2 cellular contexts compared by ENCODE assay signal in genomic region chr2:183060500-183061231, GRCh38.
A peak's percentile ranks its signal among the peaks of the same experiment; 100 is the strongest.
TF ChIP-seq lines count a peak whose summit lies in the region.

No MANE protein-coding gene starts in this region.

TF ChIP-seq in IMR-90, 13 proteins besides CTCF, POLR2A, EP300 and RAD21:
- TF ChIP-seq MAFK (IDR thresholded peaks at IDR 0.05; ENCODE audit: low read depth, low read length), result no peak
- TF ChIP-seq MAZ (IDR thresholded peaks at IDR 0.05; ENCODE audit: borderline replicate concordance, low read depth, low read length), result no peak
- TF ChIP-seq CHD1 (IDR thresholded peaks at IDR 0.05; ENCODE audit: low read depth, low read length), result no peak
- TF ChIP-seq USF2 (IDR thresholded peaks at IDR 0.05; ENCODE audit: low read depth, low read length), result no peak
- no peak for TF ChIP-seq BHLHE40 (IDR thresholded peaks at IDR 0.05; ENCODE audit: low read depth, low read length)
- TF ChIP-seq ELK1 (IDR thresholded peaks at IDR 0.05; ENCODE audit: borderline replicate concordance, low read depth, low read length), result no peak
- no peak for TF ChIP-seq FOS (IDR thresholded peaks at IDR 0.05; ENCODE audit: low read depth, low read length)
- TF ChIP-seq RFX5 (IDR thresholded peaks at IDR 0.05; ENCODE audit: low read depth, low read length), result no peak
- no peak for TF ChIP-seq CEBPB (IDR thresholded peaks at IDR 0.05; ENCODE audit: low read depth, low read length)
- no peak for TF ChIP-seq RCOR1 (IDR thresholded peaks at IDR 0.05; ENCODE audit: insufficient replicate concordance, low read length)

TF ChIP-seq in HepG2, 621 proteins besides CTCF, POLR2A, EP300 and RAD21 (continues in another document):
- TF ChIP-seq ESRRA (CRISPR knock-in tag; IDR thresholded peaks at IDR 0.05; ENCODE audit: low read depth), result peak; percentile 93
- no peak for TF ChIP-seq MTERF4 (CRISPR knock-in tag; IDR thresholded peaks at IDR 0.05)
- TF ChIP-seq ZNF550 (CRISPR knock-in tag; IDR thresholded peaks at IDR 0.05; ENCODE audit: borderline replicate concordance), result no peak
- TF ChIP-seq, protein P1, sequence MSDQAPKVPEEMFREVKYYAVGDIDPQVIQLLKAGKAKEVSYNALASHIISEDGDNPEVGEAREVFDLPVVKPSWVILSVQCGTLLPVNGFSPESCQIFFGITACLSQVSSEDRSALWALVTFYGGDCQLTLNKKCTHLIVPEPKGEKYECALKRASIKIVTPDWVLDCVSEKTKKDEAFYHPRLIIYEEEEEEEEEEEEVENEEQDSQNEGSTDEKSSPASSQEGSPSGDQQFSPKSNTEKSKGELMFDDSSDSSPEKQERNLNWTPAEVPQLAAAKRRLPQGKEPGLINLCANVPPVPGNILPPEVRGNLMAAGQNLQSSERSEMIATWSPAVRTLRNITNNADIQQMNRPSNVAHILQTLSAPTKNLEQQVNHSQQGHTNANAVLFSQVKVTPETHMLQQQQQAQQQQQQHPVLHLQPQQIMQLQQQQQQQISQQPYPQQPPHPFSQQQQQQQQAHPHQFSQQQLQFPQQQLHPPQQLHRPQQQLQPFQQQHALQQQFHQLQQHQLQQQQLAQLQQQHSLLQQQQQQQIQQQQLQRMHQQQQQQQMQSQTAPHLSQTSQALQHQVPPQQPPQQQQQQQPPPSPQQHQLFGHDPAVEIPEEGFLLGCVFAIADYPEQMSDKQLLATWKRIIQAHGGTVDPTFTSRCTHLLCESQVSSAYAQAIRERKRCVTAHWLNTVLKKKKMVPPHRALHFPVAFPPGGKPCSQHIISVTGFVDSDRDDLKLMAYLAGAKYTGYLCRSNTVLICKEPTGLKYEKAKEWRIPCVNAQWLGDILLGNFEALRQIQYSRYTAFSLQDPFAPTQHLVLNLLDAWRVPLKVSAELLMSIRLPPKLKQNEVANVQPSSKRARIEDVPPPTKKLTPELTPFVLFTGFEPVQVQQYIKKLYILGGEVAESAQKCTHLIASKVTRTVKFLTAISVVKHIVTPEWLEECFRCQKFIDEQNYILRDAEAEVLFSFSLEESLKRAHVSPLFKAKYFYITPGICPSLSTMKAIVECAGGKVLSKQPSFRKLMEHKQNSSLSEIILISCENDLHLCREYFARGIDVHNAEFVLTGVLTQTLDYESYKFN (CRISPR knock-in tag; conservative IDR thresholded peaks at IDR 0.05), result peak; percentile 83
- TF ChIP-seq ZBTB49 (CRISPR knock-in tag; IDR thresholded peaks at IDR 0.05; ENCODE audit: borderline replicate concordance), result no peak
- TF ChIP-seq RBM22 (optimal IDR thresholded peaks at IDR 0.05; ENCODE audit: low read length), result no peak
- no peak for TF ChIP-seq TMF1 (CRISPR knock-in tag; IDR thresholded peaks at IDR 0.05; ENCODE audit: low read depth)
- TF ChIP-seq KDM5A (IDR thresholded peaks at IDR 0.05; ENCODE audit: borderline replicate concordance, low read length), result no peak
- no peak for TF ChIP-seq ZNF441 (CRISPR knock-in tag; IDR thresholded peaks at IDR 0.05; ENCODE audit: borderline replicate concordance)
- peak; percentile 60; the same call in 1 of the 2 replicates for TF ChIP-seq FOXA3 (CRISPR knock-in tag; IDR thresholded peaks at IDR 0.05)
- TF ChIP-seq ARNTL (CRISPR knock-in tag; IDR thresholded peaks at IDR 0.05), result no peak
- no peak for TF ChIP-seq BRD4 (CRISPR knock-in tag; IDR thresholded peaks at IDR 0.05)
- no peak for TF ChIP-seq ZNF30 (CRISPR knock-in tag; IDR thresholded peaks at IDR 0.05)
- TF ChIP-seq ZNF616 (CRISPR knock-in tag; IDR thresholded peaks at IDR 0.05; ENCODE audit: low read depth), result no peak
- TF ChIP-seq PHF8 (CRISPR knock-in tag; IDR thresholded peaks at IDR 0.05), result no peak
- TF ChIP-seq FOXA1 (IDR thresholded peaks at IDR 0.05), result 0 out of 2 replicates have a peak, but pooled peaks have one; percentile 17
- peak; percentile 51; the same call in 1 of the 2 replicates for TF ChIP-seq FOXA1 (CRISPR knock-in tag; IDR thresholded peaks at IDR 0.05)
- no peak for TF ChIP-seq ZNF558 (CRISPR knock-in tag; IDR thresholded peaks at IDR 0.05; ENCODE audit: borderline replicate concordance)
- no peak for TF ChIP-seq ZNF747 (CRISPR knock-in tag; IDR thresholded peaks at IDR 0.05; ENCODE audit: borderline replicate concordance)
- TF ChIP-seq HES4 (CRISPR knock-in tag; IDR thresholded peaks at IDR 0.05; ENCODE audit: borderline replicate concordance), result no peak
- TF ChIP-seq, protein P2, sequence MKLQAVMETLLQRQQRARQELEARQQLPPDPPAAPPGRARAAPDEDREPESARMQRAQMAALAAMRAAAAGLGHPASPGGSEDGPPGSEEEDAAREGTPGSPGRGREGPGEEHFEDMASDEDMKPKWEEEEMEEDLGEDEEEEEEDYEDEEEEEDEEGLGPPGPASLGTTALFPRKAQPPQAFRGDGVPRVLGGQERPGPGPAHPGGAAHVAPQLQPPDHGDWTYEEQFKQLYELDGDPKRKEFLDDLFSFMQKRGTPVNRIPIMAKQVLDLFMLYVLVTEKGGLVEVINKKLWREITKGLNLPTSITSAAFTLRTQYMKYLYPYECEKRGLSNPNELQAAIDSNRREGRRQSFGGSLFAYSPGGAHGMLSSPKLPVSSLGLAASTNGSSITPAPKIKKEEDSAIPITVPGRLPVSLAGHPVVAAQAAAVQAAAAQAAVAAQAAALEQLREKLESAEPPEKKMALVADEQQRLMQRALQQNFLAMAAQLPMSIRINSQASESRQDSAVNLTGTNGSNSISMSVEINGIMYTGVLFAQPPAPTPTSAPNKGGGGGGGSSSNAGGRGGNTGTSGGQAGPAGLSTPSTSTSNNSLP (IDR thresholded peaks at IDR 0.05; ENCODE audit: low read depth, low read length), result peak; percentile 8; the same call in 1 of the 2 replicates
- no peak for TF ChIP-seq CENPX (CRISPR knock-in tag; IDR thresholded peaks at IDR 0.05)
- TF ChIP-seq, protein P3, sequence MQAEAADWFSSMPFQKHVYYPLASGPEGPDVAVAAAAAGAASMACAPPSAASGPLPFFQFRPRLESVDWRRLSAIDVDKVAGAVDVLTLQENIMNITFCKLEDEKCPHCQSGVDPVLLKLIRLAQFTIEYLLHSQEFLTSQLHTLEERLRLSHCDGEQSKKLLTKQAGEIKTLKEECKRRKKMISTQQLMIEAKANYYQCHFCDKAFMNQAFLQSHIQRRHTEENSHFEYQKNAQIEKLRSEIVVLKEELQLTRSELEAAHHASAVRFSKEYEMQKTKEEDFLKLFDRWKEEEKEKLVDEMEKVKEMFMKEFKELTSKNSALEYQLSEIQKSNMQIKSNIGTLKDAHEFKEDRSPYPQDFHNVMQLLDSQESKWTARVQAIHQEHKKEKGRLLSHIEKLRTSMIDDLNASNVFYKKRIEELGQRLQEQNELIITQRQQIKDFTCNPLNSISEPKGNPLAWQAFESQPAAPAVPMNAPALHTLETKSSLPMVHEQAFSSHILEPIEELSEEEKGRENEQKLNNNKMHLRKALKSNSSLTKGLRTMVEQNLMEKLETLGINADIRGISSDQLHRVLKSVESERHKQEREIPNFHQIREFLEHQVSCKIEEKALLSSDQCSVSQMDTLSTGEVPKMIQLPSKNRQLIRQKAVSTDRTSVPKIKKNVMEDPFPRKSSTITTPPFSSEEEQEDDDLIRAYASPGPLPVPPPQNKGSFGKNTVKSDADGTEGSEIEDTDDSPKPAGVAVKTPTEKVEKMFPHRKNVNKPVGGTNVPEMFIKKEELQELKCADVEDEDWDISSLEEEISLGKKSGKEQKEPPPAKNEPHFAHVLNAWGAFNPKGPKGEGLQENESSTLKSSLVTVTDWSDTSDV (CRISPR knock-in tag; IDR thresholded peaks at IDR 0.05), result no peak
- no peak for TF ChIP-seq KLF11 (CRISPR knock-in tag; IDR thresholded peaks at IDR 0.05)
- no peak for TF ChIP-seq REXO4 (CRISPR knock-in tag; IDR thresholded peaks at IDR 0.05; ENCODE audit: borderline replicate concordance)
- TF ChIP-seq PATZ1 (CRISPR knock-in tag; IDR thresholded peaks at IDR 0.05), result peak; percentile 45
- TF ChIP-seq DNMT3B (CRISPR knock-in tag; conservative IDR thresholded peaks at IDR 0.05), result no peak
- TF ChIP-seq ZNF317 (CRISPR knock-in tag; IDR thresholded peaks at IDR 0.05), result no peak
- TF ChIP-seq PAWR (CRISPR knock-in tag; IDR thresholded peaks at IDR 0.05; ENCODE audit: borderline replicate concordance), result no peak
- peak; percentile 89 for TF ChIP-seq RBAK (CRISPR knock-in tag; IDR thresholded peaks at IDR 0.05)
- no peak for TF ChIP-seq ZNF143 (CRISPR knock-in tag; IDR thresholded peaks at IDR 0.05)
- no peak for TF ChIP-seq ZFYVE20 (CRISPR knock-in tag; IDR thresholded peaks at IDR 0.05; ENCODE audit: borderline replicate concordance, low read depth)
- no peak for TF ChIP-seq ZNF644 (CRISPR knock-in tag; IDR thresholded peaks at IDR 0.05; ENCODE audit: low read depth)
- TF ChIP-seq FOSL1 (CRISPR knock-in tag; IDR thresholded peaks at IDR 0.05; ENCODE audit: borderline replicate concordance), result no peak
- TF ChIP-seq TRIM22 (IDR thresholded peaks at IDR 0.05), result no peak
- no peak for TF ChIP-seq RELA (CRISPR knock-in tag; IDR thresholded peaks at IDR 0.05)
- no peak for TF ChIP-seq TSC22D2 (CRISPR knock-in tag; IDR thresholded peaks at IDR 0.05; ENCODE audit: borderline replicate concordance)
- no peak for TF ChIP-seq ZFAT (CRISPR knock-in tag; conservative IDR thresholded peaks at IDR 0.05)
